ENCODE assay signal across 2 cellular contexts in the genomic region with DNA sequence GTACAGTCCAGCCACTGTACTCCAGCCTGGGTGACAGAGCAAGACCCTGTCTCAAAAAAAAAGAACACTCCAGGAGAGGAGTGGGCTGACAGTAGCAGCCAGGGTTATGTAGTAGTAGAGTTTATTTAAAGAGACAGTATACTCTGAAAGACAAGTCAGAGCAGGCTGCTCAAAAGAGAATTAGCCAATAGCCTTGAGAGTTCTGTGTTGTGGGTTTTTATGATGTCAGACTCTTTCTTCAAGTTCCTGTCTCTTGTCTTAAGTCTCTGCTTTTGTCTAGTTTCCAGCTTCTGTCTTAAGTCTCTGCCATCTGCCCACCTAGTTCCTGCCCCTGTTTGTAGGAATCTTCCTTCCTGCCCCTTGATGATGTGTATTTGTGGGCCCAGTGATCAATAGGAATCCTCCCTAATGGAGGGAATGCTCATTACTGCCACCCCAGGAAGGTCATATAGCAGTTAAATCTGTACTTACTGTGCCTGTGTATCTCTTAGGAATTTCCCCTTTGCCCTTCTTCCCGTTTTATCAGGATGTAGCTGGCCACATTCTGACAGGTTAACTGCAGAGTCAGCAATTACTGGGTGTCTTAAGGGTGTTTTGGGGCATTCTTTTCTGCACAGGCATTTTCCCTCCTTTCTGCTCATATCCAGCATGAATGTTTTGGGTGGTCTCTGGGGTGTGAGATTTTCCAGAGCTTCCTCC.
TF ChIP-seq lines count a peak whose summit lies in the region.

No MANE protein-coding gene starts in this region.

TF ChIP-seq in A549, 52 proteins besides CTCF, POLR2A, EP300 and RAD21:
- no peak for TF ChIP-seq MAZ (IDR thresholded peaks at IDR 0.05; ENCODE audit: borderline replicate concordance, low read depth, low read length)
- no peak for TF ChIP-seq HOXA7 (CRISPR knock-in tag; IDR thresholded peaks at IDR 0.05)
- TF ChIP-seq MAFK (IDR thresholded peaks at IDR 0.05; ENCODE audit: partially characterized antibody): peak; percentile 97

TF ChIP-seq in H1, 55 proteins besides CTCF, POLR2A, EP300 and RAD21:
- TF ChIP-seq YY1 (IDR thresholded peaks at IDR 0.05; ENCODE audit: low read depth, low read length): no peak
- 0 out of 2 replicates have a peak, but pooled peaks have one; percentile 5 for TF ChIP-seq TEAD4 (IDR thresholded peaks at IDR 0.05; ENCODE audit: low read depth, low read length)
- TF ChIP-seq MAFK (IDR thresholded peaks at IDR 0.05; ENCODE audit: low read depth, low read length): peak; percentile 83
TF ChIP-seq in H1: peak in this region for 2.
